In the genomic region with DNA sequence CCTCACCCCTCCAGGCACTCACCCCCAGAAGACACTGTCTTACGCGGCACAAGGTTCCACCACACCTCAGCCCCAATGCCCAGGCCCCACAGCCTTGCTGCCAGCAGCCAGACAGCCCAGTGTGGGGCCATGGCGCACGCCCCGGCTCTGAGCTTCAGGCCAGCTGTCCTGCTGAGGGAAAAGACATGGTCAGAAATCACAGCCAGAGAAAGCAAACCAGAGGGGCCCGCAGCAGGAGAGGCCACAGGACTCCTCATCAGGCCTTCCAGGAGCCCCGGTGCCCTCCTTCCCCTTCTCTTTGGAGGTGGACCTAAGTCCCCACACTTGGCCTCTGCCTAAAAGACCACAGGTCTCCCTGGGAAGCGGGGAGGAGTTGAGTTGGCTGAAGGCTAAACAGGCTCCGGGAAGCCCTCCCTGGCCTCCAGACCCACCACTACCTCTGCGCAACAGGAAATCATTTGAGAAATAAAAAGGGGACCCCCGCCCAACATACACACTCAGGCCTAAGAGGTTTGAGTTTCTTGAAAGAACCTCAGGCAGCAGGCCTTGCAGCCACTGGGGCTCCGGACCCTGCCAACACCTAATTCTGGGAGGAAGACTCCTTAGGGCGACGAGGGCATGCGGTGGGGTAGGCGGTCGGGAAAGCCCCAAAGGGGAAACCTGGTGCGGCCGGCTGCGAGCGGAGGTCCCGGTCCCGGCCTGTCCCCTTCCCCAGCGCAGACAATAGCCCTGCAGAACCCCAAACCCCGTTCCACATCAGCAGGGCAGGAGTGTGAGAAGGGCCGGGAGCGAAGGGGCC, we compare ENCODE assay signal across 8 cellular contexts. TPM values are rescaled to one million over a fixed set of nuclear protein-coding genes. Genes with fewer than 3 reads are reported as not detected.
DNase-seq lines count a peak whose midpoint lies in the region; ATAC-seq and TF ChIP-seq lines count a peak whose summit lies in the region.

No MANE protein-coding gene starts in this region.

- peaks cover 29% of the 10 kb centered on the region for H3K4me1 Mint-ChIP-seq in activated T-cell treated with anti-CD3 and anti-CD28 coated beads, Interleukin-2, amount 50 U/mL, for 4 hours (ENCODE audit: low read depth)

- H3K4me1 ChIP-seq in PC-9 (replicated peaks; ENCODE audit: insufficient read depth), result peaks cover 29% of the 10 kb centered on the region

- H3K9me3 ChIP-seq in PC-9 (ENCODE audit: insufficient read depth, low read depth), result no peaks in the 10 kb centered on the region

- H3K27ac ChIP-seq in PC-9, result no peak overlapping the region; the same call in 1 of the 2 replicates
- peak overlapping the region; percentile 91 for H3K27ac ChIP-seq in cingulate gyrus (ENCODE audit: low read depth, low read length)

- BruUV-seq in PC-9 (replicated peaks; lab: Mats Ljungman, UMichigan), result TSS peak; percentile 45

- intact Hi-C loops in PC-9 (cut with micrococcal nuclease; ENCODE audit: unreplicated experiment), result loop anchor here (1.0 to 2.0 kb wide), 2 partner anchors 27 to 83 kb away; no protein-coding TSS in a partner anchor

- in situ Hi-C loops in ACHN (cut with HindIII; ENCODE audit: low pct_ligation_motif_present, low pct_unique_long_range_greater_than_20kb, low sequenced_read_pairs), result no loop called here

- H3K4me3 Mint-ChIP-seq in activated T-cell treated with anti-CD3 and anti-CD28 coated beads, Interleukin-2, amount 50 U/mL, for 4 hours, result peak overlapping the region; percentile 80

- ATAC-seq in activated T-cell treated with anti-CD3 and anti-CD28 coated beads, Interleukin-2, amount 50 U/mL, for 4 hours, result peak in 1 of 2 donors; percentile 7

- TF ChIP-seq CTCF in PC-9 (conservative IDR thresholded peaks at IDR 0.05), result no peak

- H3K9me2 ChIP-seq in PC-9 (ENCODE audit: insufficient read depth), result no peaks in the 10 kb centered on the region

- POLR2A ChIA-PET in PC-9 (lab: Charles Lee; ENCODE audit: unreplicated experiment), result interaction anchor here (0.6 to 0.9 kb wide), 3 partner anchors 20 to 244 kb away, joined by 4 to 13 read pairs (median 6); no protein-coding TSS in a partner anchor

- H3K27me3 ChIP-seq in PC-9 (ENCODE audit: insufficient read depth, low read depth), result no peaks in the 10 kb centered on the region

- H3K79me2 ChIP-seq in PC-9 (ENCODE audit: low read depth), result peaks cover 38% of the 10 kb centered on the region

- H3K4me2 ChIP-seq in PC-9, result peak overlapping the region; percentile 96

- H4K20me1 ChIP-seq in PC-9 (ENCODE audit: insufficient read depth), result peaks cover 13% of the 10 kb centered on the region

- H3K36me3 Mint-ChIP-seq in activated T-cell treated with anti-CD3 and anti-CD28 coated beads, Interleukin-2, amount 50 U/mL, for 4 hours (ENCODE audit: insufficient read depth), result peaks cover 4% of the 10 kb centered on the region

- no peaks in the 10 kb centered on the region for H3K27me3 Mint-ChIP-seq in activated T-cell treated with anti-CD3 and anti-CD28 coated beads, Interleukin-2, amount 50 U/mL, for 4 hours (ENCODE audit: low read depth)

- no peak for DNase-seq in activated T-cell treated with anti-CD3 and anti-CD28 coated beads, Interleukin-2, amount 50 U/mL, for 4 hours
- no peak for DNase-seq in activated T-cell treated with anti-CD3 and anti-CD28 coated beads, Interleukin-2, amount 50 U/mL, for 1 hour
- DNase-seq in PC-9, result no peak
- peak; percentile 62 for DNase-seq in myocyte (ENCODE audit: low read depth)
- DNase-seq in DMS153 treated with DMSO at 0.1 percent for 48 hours (lab: John Stamatoyannopoulos, UW; ENCODE audit: unreplicated experiment), result no peak
- DNase-seq in ACHN, result no peak
- DNase-seq in inferior parietal cortex (ENCODE audit: extremely low spot score), result no peak

- peak overlapping the region; percentile 82 for H3K4me3 ChIP-seq in PC-9

- peak overlapping the region; percentile 98 for H2AFZ ChIP-seq in PC-9

- CTCF ChIA-PET in PC-9 (lab: Charles Lee), result interaction anchor here (0.6 to 1.3 kb wide), 3 partner anchors 10 to 326 kb away, joined by 3 to 14 read pairs (median 5); a partner anchor contains a TSS

- H3K36me3 ChIP-seq in PC-9 (ENCODE audit: low read depth), result peaks cover 41% of the 10 kb centered on the region

- peaks cover 25% of the 10 kb centered on the region; the same call in 1 of the 2 replicates for H3F3A ChIP-seq in PC-9 (ENCODE audit: insufficient read depth, low read depth)

- H3K9me3 Mint-ChIP-seq in activated T-cell treated with anti-CD3 and anti-CD28 coated beads, Interleukin-2, amount 50 U/mL, for 4 hours, result no peaks in the 10 kb centered on the region

RNA-seq across cellular contexts. Expression of a gene that starts 1.9 kb away (rescaled TPM):
- 1 to 10 TPM; 7.5 to 9.7 (median 9.0) TPM for total RNA-seq in activated T-cell treated with anti-CD3 and anti-CD28 coated beads, Interleukin-2, amount 50 U/mL, for 4 hours
- total RNA-seq in PC-9 (2021), result 52.8 and 60.5 TPM in 2 replicates
- 74.5 and 88.9 TPM in 2 replicates for total RNA-seq in myocyte
- 31.1 TPM for polyA plus RNA-seq in myocyte (2012)

RNA-seq across cellular contexts. Expression of a gene that starts 10.1 kb away (rescaled TPM):
- 10 to 100 TPM; 42.4 to 44.4 (median 44.3) TPM for total RNA-seq in activated T-cell treated with anti-CD3 and anti-CD28 coated beads, Interleukin-2, amount 50 U/mL, for 4 hours
- total RNA-seq in PC-9 (2021), result 19.0 and 23.2 TPM in 2 replicates
- total RNA-seq in myocyte, result 10.5 and 15.6 TPM in 2 replicates
- 14.9 TPM for polyA plus RNA-seq in myocyte (2012)

RNA-seq across cellular contexts. Expression of a gene that starts 24.1 kb away (rescaled TPM):
- total RNA-seq in activated T-cell treated with anti-CD3 and anti-CD28 coated beads, Interleukin-2, amount 50 U/mL, for 4 hours, result 1 to 10 TPM; 2.9 to 6.3 (median 4.6) TPM
- 6.0 and 8.9 TPM in 2 replicates for total RNA-seq in PC-9 (2021)
- total RNA-seq in myocyte, result 3.4 and 4.3 TPM in 2 replicates
- 2.6 TPM for polyA plus RNA-seq in myocyte (2012)

RNA-seq across cellular contexts. Expression of a gene that starts 51.9 kb away (rescaled TPM):
- 10 to 100 TPM; 22.8 to 26.1 (median 24.4) TPM for total RNA-seq in activated T-cell treated with anti-CD3 and anti-CD28 coated beads, Interleukin-2, amount 50 U/mL, for 4 hours
- total RNA-seq in PC-9 (2021) (28.7 and 28.8 TPM in 2 replicates), myocyte (5.5 and 8.7 TPM in 2 replicates)
- polyA plus RNA-seq in myocyte (2012), result 15.1 TPM
